In the genomic region with DNA sequence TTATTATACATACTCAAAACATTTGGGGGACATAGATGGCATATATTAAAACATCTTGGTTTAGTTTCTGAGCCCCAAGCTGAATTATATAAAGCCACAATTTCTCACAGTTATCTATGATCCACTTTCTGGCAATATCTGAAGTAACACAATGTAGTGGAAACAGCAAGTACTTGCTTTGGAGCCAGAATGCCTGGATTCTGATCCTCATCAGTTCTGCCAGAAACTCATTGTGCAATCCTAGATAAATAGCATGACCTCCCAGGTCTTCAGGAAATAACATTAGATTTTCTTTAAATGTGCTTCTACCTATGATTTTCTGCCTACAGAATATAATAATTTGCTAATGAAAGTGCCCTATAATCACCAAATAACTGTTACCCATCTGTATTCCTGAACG, we compare ENCODE assay signal across 17 cellular contexts.
A peak's percentile ranks its signal among the peaks of the same experiment; 100 is the strongest.
DNase-seq lines count a peak whose midpoint lies in the region; ATAC-seq and TF ChIP-seq lines count a peak whose summit lies in the region.
"Had no signal": no experiment of that assay in that cellular context is flagged by ENCODE, and none has a peak within 500 bp of the region (broad histone marks: within the 10 kb centered on the region; RNA-seq: fewer than 3 reads in every experiment).

No MANE protein-coding gene starts in this region.

- H3K27ac ChIP-seq in body of pancreas = peak overlapping the region in 1 of 4 donors; percentile 5

- ATAC-seq in body of pancreas (peak; percentile 27), omental fat pad (ENCODE audit: low FRiP score) (peak; percentile 62), GM19455 (IDR thresholded peaks at IDR 0.05; ENCODE audit: unreplicated experiment) (no peak)
- no peak for ATAC-seq in effector memory CD8-positive, alpha-beta T cell (replicated peaks)
- ATAC-seq: PC-3 had no signal

- H3K4me3 Mint-ChIP-seq in effector memory CD8-positive, alpha-beta T cell = no peak overlapping the region
- H3K4me3 Mint-ChIP-seq: CD4-positive, alpha-beta memory T cell had no signal

- H3K4me1 ChIP-seq in body of pancreas = no peaks in the 10 kb centered on the region

- H3K4me3 ChIP-seq in body of pancreas (no peak overlapping the region), fibroblast of villous mesenchyme (ENCODE audit: low read depth, low read length) (no peak overlapping the region)

- no peak for TF ChIP-seq CTCF in body of pancreas (IDR thresholded peaks at IDR 0.05)
- TF ChIP-seq CTCF in fibroblast of villous mesenchyme (IDR thresholded peaks at IDR 0.05; ENCODE audit: insufficient read depth, low read depth, low read length) = no peak
- TF ChIP-seq CTCF in omental fat pad (IDR thresholded peaks at IDR 0.05) = no peak

- H3K36me3 Mint-ChIP-seq in effector memory CD8-positive, alpha-beta T cell (ENCODE audit: insufficient read depth) = no peaks in the 10 kb centered on the region
- H3K36me3 Mint-ChIP-seq: CD4-positive, alpha-beta memory T cell had no signal

- intact Hi-C loops in body of pancreas (cut with DNase I) = no loop called here

- H3K4me1 Mint-ChIP-seq in effector memory CD8-positive, alpha-beta T cell (ENCODE audit: low read depth in 2 of 2) = no peaks in the 10 kb centered on the region
- H3K4me1 Mint-ChIP-seq: CD4-positive, alpha-beta memory T cell had no signal

- H3K27ac Mint-ChIP-seq in effector memory CD8-positive, alpha-beta T cell = no peak overlapping the region
- H3K27ac Mint-ChIP-seq: CD4-positive, alpha-beta memory T cell had no signal

- H3K9me3 ChIP-seq in body of pancreas = no peaks in the 10 kb centered on the region
- H3K9me3 ChIP-seq: BE2C had no signal

- TF ChIP-seq POLR2A in body of pancreas (IDR thresholded peaks at IDR 0.05) = no peak

- 83 to 84% methylated on average over 1 of the region's 1 CpG for WGBS in body of pancreas, 2 donors

- peak; percentile 1 for DNase-seq in HuH-7 (ENCODE audit: low spot score)
- DNase-seq in body of pancreas = peak in 1 of 4 donors; percentile 6
- DNase-seq in fibroblast of villous mesenchyme (ENCODE audit: low read depth) = peak; percentile 25
- DNase-seq in omental fat pad (ENCODE audit: low spot score) = no peak
- DNase-seq in activated CD4-positive, alpha-beta T cell treated with anti-CD3 and anti-CD28 coated beads, Interleukin-2, amount 50 U/mL, for 1 hour = no peak
- DNase-seq in effector memory CD8-positive, alpha-beta T cell = no peak
- DNase-seq: ACHN; BE2C; CD4-positive, alpha-beta memory T cell; DND-41; GDM1; GOT3; KG1; NCI-H1092; NCI-H1694 treated with DMSO at 0.1 percent for 48 hours; PC-3 had no signal

- H3K27me3 Mint-ChIP-seq in effector memory CD8-positive, alpha-beta T cell = no peaks in the 10 kb centered on the region
- H3K27me3 Mint-ChIP-seq: CD4-positive, alpha-beta memory T cell had no signal

- H3K27me3 ChIP-seq in body of pancreas = no peaks in the 10 kb centered on the region
- H3K27me3 ChIP-seq: BE2C had no signal

- no peaks in the 10 kb centered on the region for H3K9me3 Mint-ChIP-seq in effector memory CD8-positive, alpha-beta T cell

- no peaks in the 10 kb centered on the region for H3K36me3 ChIP-seq in body of pancreas (replicated peaks in 1 of 2; ENCODE audit: insufficient read depth in 1 of 2, low read depth in 2 of 2)
- H3K36me3 ChIP-seq: BE2C had no signal

Comparison
In these comparisons a context has a peak if more than half of its experiments do, and no peak if none do; other contexts are left out.
1. DNase-seq: peak in HuH-7 (single experiment) and fibroblast of villous mesenchyme (single experiment); none in omental fat pad (single experiment), activated CD4-positive, alpha-beta T cell treated with anti-CD3 and anti-CD28 coated beads, Interleukin-2, amount 50 U/mL, for 1 hour (single experiment) and effector memory CD8-positive, alpha-beta T cell (0 of 3).
2. ATAC-seq: peak in body of pancreas (single experiment) and omental fat pad (single experiment); none in GM19455 (single experiment) and effector memory CD8-positive, alpha-beta T cell (single experiment).